ENCODE assay signal across 16 cellular contexts in the genomic region with DNA sequence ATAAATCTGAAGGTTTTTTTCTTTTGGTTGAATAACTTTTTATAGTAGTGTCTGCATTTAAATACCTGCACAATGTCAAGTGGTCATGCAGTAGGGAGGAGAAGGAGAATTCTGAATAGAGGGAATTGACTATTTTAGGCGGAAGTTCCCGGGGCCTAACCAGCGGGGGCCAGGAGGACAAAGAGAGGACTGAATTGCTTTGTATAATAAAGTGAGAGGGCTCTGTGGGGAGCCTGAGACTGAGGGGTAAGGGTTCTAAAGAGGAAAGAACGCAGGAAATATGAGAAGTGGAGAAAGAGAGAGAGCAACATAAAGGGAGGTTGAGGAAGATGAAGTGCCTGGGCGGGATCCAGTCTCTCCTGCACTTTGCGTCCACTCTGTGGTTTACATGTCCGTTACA.
"Had no signal": no experiment of that assay in that cellular context is flagged by ENCODE, and none has a peak within 500 bp of the region (broad histone marks: within the 10 kb centered on the region; RNA-seq: fewer than 3 reads in every experiment).

No MANE protein-coding gene starts in this region.

- H3K27me3 ChIP-seq: ascending aorta, dorsolateral prefrontal cortex, foreskin keratinocyte, heart left ventricle, spleen, tibial nerve had no signal

- H3K36me3 Mint-ChIP-seq: natural killer cell; stimulated activated memory B cell treated with anti-CD40 and anti-IgM and Interleukin-4, amounts not matched to agents 10 μg/mL and 1 μg/mL and 100 μg/mL, for 72 hours had no signal

- H3K4me1 Mint-ChIP-seq: activated CD4-positive, alpha-beta memory T cell treated with anti-CD3 and anti-CD28 coated beads, Interleukin-2, amount 10 ng/mL, durations not matched to agents 7 days and 5 days; activated naive CD8-positive, alpha-beta T cell treated with anti-CD3 and anti-CD28 coated beads, Interleukin-2, amount 50 U/mL, for 24 hours; natural killer cell; stimulated activated memory B cell treated with anti-CD40 and anti-IgM and Interleukin-4, amounts not matched to agents 10 μg/mL and 1 μg/mL and 100 μg/mL, for 72 hours had no signal

- H3K4me1 ChIP-seq: ascending aorta, foreskin keratinocyte, heart left ventricle, psoas muscle, spleen, tibial nerve had no signal

- ATAC-seq: activated naive CD8-positive, alpha-beta T cell treated with anti-CD3 and anti-CD28 coated beads, Interleukin-2, amount 50 U/mL, for 24 hours; activated T-cell treated with anti-CD3 and anti-CD28 coated beads, Interleukin-2, amount 50 U/mL, for 72 hours; foreskin keratinocyte; heart left ventricle; natural killer cell; psoas muscle; sciatic nerve; stimulated activated memory B cell treated with anti-CD40 and anti-IgM and Interleukin-4, amounts not matched to agents 10 μg/mL and 1 μg/mL and 100 μg/mL, for 72 hours had no signal

- H3K27me3 Mint-ChIP-seq: activated CD4-positive, alpha-beta memory T cell treated with anti-CD3 and anti-CD28 coated beads, Interleukin-2, amount 10 ng/mL, durations not matched to agents 7 days and 5 days; activated naive CD8-positive, alpha-beta T cell treated with anti-CD3 and anti-CD28 coated beads, Interleukin-2, amount 50 U/mL, for 24 hours; stimulated activated memory B cell treated with anti-CD40 and anti-IgM and Interleukin-4, amounts not matched to agents 10 μg/mL and 1 μg/mL and 100 μg/mL, for 72 hours had no signal

- H3K4me3 ChIP-seq: ascending aorta, dorsolateral prefrontal cortex, heart left ventricle, psoas muscle, spleen, tibial nerve had no signal

- H3K36me3 ChIP-seq: ascending aorta, heart left ventricle, spleen, tibial nerve had no signal

- H3K4me3 Mint-ChIP-seq: activated CD4-positive, alpha-beta memory T cell treated with anti-CD3 and anti-CD28 coated beads, Interleukin-2, amount 10 ng/mL, durations not matched to agents 7 days and 5 days; activated naive CD8-positive, alpha-beta T cell treated with anti-CD3 and anti-CD28 coated beads, Interleukin-2, amount 50 U/mL, for 24 hours; activated T-cell treated with anti-CD3 and anti-CD28 coated beads, Interleukin-2, amount 50 U/mL, for 72 hours; natural killer cell; stimulated activated memory B cell treated with anti-CD40 and anti-IgM and Interleukin-4, amounts not matched to agents 10 μg/mL and 1 μg/mL and 100 μg/mL, for 72 hours had no signal

- DNase-seq: activated CD4-positive, alpha-beta memory T cell treated with anti-CD3 and anti-CD28 coated beads, Interleukin-2, amount 10 ng/mL, durations not matched to agents 7 days and 5 days; activated naive CD8-positive, alpha-beta T cell treated with anti-CD3 and anti-CD28 coated beads, Interleukin-2, amount 50 U/mL, for 24 hours; activated T-cell treated with anti-CD3 and anti-CD28 coated beads, Interleukin-2, amount 50 U/mL, for 72 hours; dorsolateral prefrontal cortex; foreskin keratinocyte; heart left ventricle; mammary epithelial cell; natural killer cell; psoas muscle; spleen; stimulated activated CD4-positive, alpha-beta T cell treated with anti-CD3 and anti-CD28 coated beads, Interleukin-1b, Interleukin-23, amount 100 ng/mL, for 48 hours; T1000 had no signal

- H3K27ac ChIP-seq: ascending aorta, dorsolateral prefrontal cortex, foreskin keratinocyte, heart left ventricle, psoas muscle, spleen, tibial nerve had no signal

- H3K27ac Mint-ChIP-seq: activated CD4-positive, alpha-beta memory T cell treated with anti-CD3 and anti-CD28 coated beads, Interleukin-2, amount 10 ng/mL, durations not matched to agents 7 days and 5 days; activated naive CD8-positive, alpha-beta T cell treated with anti-CD3 and anti-CD28 coated beads, Interleukin-2, amount 50 U/mL, for 24 hours; activated T-cell treated with anti-CD3 and anti-CD28 coated beads, Interleukin-2, amount 50 U/mL, for 72 hours; natural killer cell; stimulated activated memory B cell treated with anti-CD40 and anti-IgM and Interleukin-4, amounts not matched to agents 10 μg/mL and 1 μg/mL and 100 μg/mL, for 72 hours had no signal
